11 cellular contexts compared by ENCODE assay signal in the genomic region with DNA sequence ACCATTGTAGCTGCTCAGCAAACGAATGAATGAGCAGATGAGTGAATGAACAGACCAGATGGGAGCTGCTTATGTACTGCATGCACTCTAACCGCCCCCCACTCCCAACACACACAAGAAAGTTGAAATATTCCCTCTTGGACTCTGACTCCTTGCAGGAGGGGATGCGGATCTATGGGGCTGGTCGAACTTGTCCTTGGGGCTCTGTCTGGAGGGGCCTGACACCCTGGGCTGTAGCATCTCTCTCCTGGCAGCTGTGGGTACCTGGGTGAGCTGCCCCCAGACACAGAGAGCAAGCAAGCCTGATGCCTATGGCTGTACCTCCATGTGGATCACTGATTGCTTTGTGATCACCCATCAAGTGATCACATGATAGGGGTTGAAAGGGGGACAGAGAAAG.
DNase-seq lines count a peak whose midpoint lies in the region; ATAC-seq and TF ChIP-seq lines count a peak whose summit lies in the region.
"Had no signal": no experiment of that assay in that cellular context is flagged by ENCODE, and none has a peak within 500 bp of the region (broad histone marks: within the 10 kb centered on the region; RNA-seq: fewer than 3 reads in every experiment).

No MANE protein-coding gene starts in this region.

- H3K27ac ChIP-seq in RWPE1 (peak overlapping the region; percentile 2; the same call in 1 of the 2 replicates), aorta (ENCODE audit: low read depth in 1 of 2, low read length in 2 of 2) (no peak overlapping the region)
- H3K27ac ChIP-seq: A549 had no signal

- DNase-seq in RWPE1 (ENCODE audit: low spot score) (no peak), mesenteric fat pad (ENCODE audit: low spot score) (peak; percentile 72), aorta (no peak), HUDEP-2 (lab: John Stamatoyannopoulos, UW; ENCODE audit: unreplicated experiment in 76 of 76) (no peak), COLO829 (ENCODE audit: low spot score) (no peak)
- DNase-seq: CD8-positive, alpha-beta memory T cell; H7 had no signal

- peaks cover 0 to 2% of the 10 kb centered on the region in 2 donors for H3K27me3 ChIP-seq in aorta (ENCODE audit: control insufficient read depth in 1 of 2, insufficient read depth in 2 of 2, low read length in 1 of 2)

- WGBS in aorta, 2 donors: 96 to 99% methylated on average over 4 of the region's 4 CpGs

- H3K4me1 Mint-ChIP-seq in brain: peaks cover 43% of the 10 kb centered on the region
- H3K4me1 Mint-ChIP-seq: CD14-positive monocyte; CD8-positive, alpha-beta memory T cell had no signal

- intact Hi-C loops in aorta (cut with DNase I): no loop called here

- H3K27ac Mint-ChIP-seq in brain: peak overlapping the region; percentile 17 to 66 (median 46)

- peaks cover 12% of the 10 kb centered on the region for H3K27me3 Mint-ChIP-seq in brain

- H3K36me3 Mint-ChIP-seq in brain: no peaks in the 10 kb centered on the region
- H3K36me3 Mint-ChIP-seq: CD14-positive monocyte; CD8-positive, alpha-beta memory T cell had no signal

- H3K4me3 Mint-ChIP-seq in brain: no peak overlapping the region
- H3K4me3 Mint-ChIP-seq: CD14-positive monocyte; CD8-positive, alpha-beta memory T cell had no signal

- no peaks in the 10 kb centered on the region for H3K9me3 Mint-ChIP-seq in brain
- H3K9me3 Mint-ChIP-seq: CD14-positive monocyte had no signal

- CTCF ChIA-PET in RWPE1 (lab: Yijun Ruan, JAX): no interaction called here

- POLR2A ChIA-PET in RWPE1 (lab: Yijun Ruan, JAX; ENCODE audit: low non-redundant PET): no interaction called here

- H3K9me3 ChIP-seq in aorta (ENCODE audit: control insufficient read depth, low read length): no peaks in the 10 kb centered on the region
- H3K9me3 ChIP-seq: A549 had no signal

- ATAC-seq in aorta (ENCODE audit: low FRiP score): peak; percentile 27
- ATAC-seq: A549, HepG2 had no signal

- H3K36me3 ChIP-seq in aorta (ENCODE audit: control insufficient read depth in 1 of 2, insufficient read depth in 2 of 2, low read length in 1 of 2): no peaks in the 10 kb centered on the region

- TF ChIP-seq CTCF in RWPE1 (conservative IDR thresholded peaks at IDR 0.05; ENCODE audit: low read depth): no peak
- TF ChIP-seq CTCF in brain (conservative IDR thresholded peaks at IDR 0.05): no peak

- no peaks in the 10 kb centered on the region for H3K4me1 ChIP-seq in aorta (ENCODE audit: control insufficient read depth in 1 of 2, insufficient read depth in 2 of 2, low read length in 2 of 2)
- H3K4me1 ChIP-seq: A549 had no signal

- H3K4me3 ChIP-seq in aorta (ENCODE audit: low read length in 2 of 2): no peak overlapping the region
- H3K4me3 ChIP-seq: A549 had no signal
